In genomic region chr6:157459327-157459726, GRCh38 we compare ENCODE assay signal across 20 cellular contexts.
A peak's percentile ranks its signal among the peaks of the same experiment; 100 is the strongest.
DNase-seq lines count a peak whose midpoint lies in the region; ATAC-seq, FAIRE-seq and TF ChIP-seq lines count a peak whose summit lies in the region.
"Had no signal": no experiment of that assay in that cellular context is flagged by ENCODE, and none has a peak within 500 bp of the region (broad histone marks: within the 10 kb centered on the region; RNA-seq: fewer than 3 reads in every experiment).

No MANE protein-coding gene starts in this region.

- ATAC-seq in CD8-positive, alpha-beta T cell = no peak
- ATAC-seq in activated T-helper 17 cell treated with anti-CD3 and anti-CD28 coated beads, Interleukin-2, amount 50 U/mL, for 72 hours (replicated peaks) = peak; percentile 66
- ATAC-seq: effector memory CD8-positive, alpha-beta T cell; T-cell had no signal

- H3K4me3 ChIP-seq in CD8-positive, alpha-beta T cell (ENCODE audit: low read depth, low read length) = no peak overlapping the region
- H3K4me3 ChIP-seq: spleen, thoracic aorta had no signal

- H3K36me3 ChIP-seq in CD8-positive, alpha-beta T cell (ENCODE audit: insufficient read depth, low read length) = no peaks in the 10 kb centered on the region
- H3K36me3 ChIP-seq: spleen, thoracic aorta had no signal

- H3K27ac ChIP-seq in CD8-positive, alpha-beta T cell (ENCODE audit: low read depth, low read length) = no peak overlapping the region
- H3K27ac ChIP-seq: spleen, thoracic aorta had no signal

- H3K27me3 ChIP-seq in CD8-positive, alpha-beta T cell (ENCODE audit: insufficient read depth, low read length) = no peaks in the 10 kb centered on the region
- H3K27me3 ChIP-seq: spleen had no signal

- H3K36me3 Mint-ChIP-seq in CD8-positive, alpha-beta T cell = no peaks in the 10 kb centered on the region
- H3K36me3 Mint-ChIP-seq in activated T-helper 17 cell treated with anti-CD3 and anti-CD28 coated beads, Interleukin-2, amount 50 U/mL, for 72 hours (ENCODE audit: low read depth) = no peaks in the 10 kb centered on the region
- H3K36me3 Mint-ChIP-seq: T-cell had no signal

- intact Hi-C loops in CD8-positive, alpha-beta T cell (cut with DNase I, micrococcal nuclease) = no loop called here

- POLR2A ChIA-PET in CD8-positive, alpha-beta T cell (lab: Charles Lee) = no interaction called here

- peaks cover 21% of the 10 kb centered on the region for H3K4me1 Mint-ChIP-seq in CD8-positive, alpha-beta T cell (ENCODE audit: low read depth)
- peaks cover 21% of the 10 kb centered on the region for H3K4me1 Mint-ChIP-seq in activated T-helper 17 cell treated with anti-CD3 and anti-CD28 coated beads, Interleukin-2, amount 50 U/mL, for 72 hours

- H3K4me3 Mint-ChIP-seq in CD8-positive, alpha-beta T cell = no peak overlapping the region
- peak overlapping the region; percentile 49 for H3K4me3 Mint-ChIP-seq in activated T-helper 17 cell treated with anti-CD3 and anti-CD28 coated beads, Interleukin-2, amount 50 U/mL, for 72 hours
- H3K4me3 Mint-ChIP-seq: effector memory CD8-positive, alpha-beta T cell; neural crest cell; T-cell had no signal

- no peaks in the 10 kb centered on the region for H3K9me3 ChIP-seq in CD8-positive, alpha-beta T cell (ENCODE audit: low read length)
- H3K9me3 ChIP-seq: spleen, thoracic aorta had no signal

- peak overlapping the region; percentile 68 for H3K27ac Mint-ChIP-seq in CD8-positive, alpha-beta T cell
- peak overlapping the region; percentile 87 for H3K27ac Mint-ChIP-seq in activated T-helper 17 cell treated with anti-CD3 and anti-CD28 coated beads, Interleukin-2, amount 50 U/mL, for 72 hours
- H3K27ac Mint-ChIP-seq: effector memory CD8-positive, alpha-beta T cell; T-cell had no signal

- peak; percentile 65 for FAIRE-seq in GM19239 (lab: Jason Lieb, UNC)
- FAIRE-seq: astrocyte, D721Med had no signal

- TF ChIP-seq CTCF in CD8-positive, alpha-beta T cell (IDR thresholded peaks at IDR 0.05) = no peak

- DNase-seq in CD8-positive, alpha-beta T cell = no peak
- no peak for DNase-seq in GM19239 (ENCODE audit: insufficient read length, low spot score)
- peak; percentile 57 for DNase-seq in stimulated activated CD4-positive, alpha-beta T cell treated with anti-CD3 and anti-CD28 coated beads, Interleukin-1b, Interleukin-23, amount 100 ng/mL, for 48 hours
- no peak for DNase-seq in NCI-H1105 (lab: John Stamatoyannopoulos, UW)
- DNase-seq in stimulated activated naive CD4-positive, alpha-beta T cell treated with Interleukin-2 at 50 U/mL for 16 hours (lab: John Stamatoyannopoulos, UW) = no peak
- DNase-seq in SKM-1 treated with dmso at 0.1 percent for 144 hours (lab: John Stamatoyannopoulos, UW; ENCODE audit: unreplicated experiment) = no peak
- DNase-seq: activated CD4-positive, CD25-positive, alpha-beta regulatory T cell; effector memory CD8-positive, alpha-beta T cell; GDM1; hypothalamus; kidney glomerular epithelial cell; NCI-H187 treated with DMSO at 0.1 percent for 48 hours; NCI-H510A; spleen; T-cell had no signal

- CTCF ChIA-PET in CD8-positive, alpha-beta T cell (lab: Charles Lee) = interaction anchor here (0.6 to 1.3 kb wide), 4 partner anchors 10 to 298 kb away, joined by 3 to 4 read pairs (median 3); no protein-coding TSS in a partner anchor

- no peaks in the 10 kb centered on the region for H3K27me3 Mint-ChIP-seq in CD8-positive, alpha-beta T cell (ENCODE audit: low read depth)
- no peaks in the 10 kb centered on the region for H3K27me3 Mint-ChIP-seq in activated T-helper 17 cell treated with anti-CD3 and anti-CD28 coated beads, Interleukin-2, amount 50 U/mL, for 72 hours
- H3K27me3 Mint-ChIP-seq: effector memory CD8-positive, alpha-beta T cell; T-cell had no signal

- H3K9me3 Mint-ChIP-seq in CD8-positive, alpha-beta T cell = no peaks in the 10 kb centered on the region
- no peaks in the 10 kb centered on the region for H3K9me3 Mint-ChIP-seq in activated T-helper 17 cell treated with anti-CD3 and anti-CD28 coated beads, Interleukin-2, amount 50 U/mL, for 72 hours
- H3K9me3 Mint-ChIP-seq: effector memory CD8-positive, alpha-beta T cell; neural crest cell; T-cell had no signal

- H3K4me1 ChIP-seq in CD8-positive, alpha-beta T cell (ENCODE audit: insufficient read depth, low read length) = no peaks in the 10 kb centered on the region
